ENCODE assay signal across 10 cellular contexts in the genomic region with DNA sequence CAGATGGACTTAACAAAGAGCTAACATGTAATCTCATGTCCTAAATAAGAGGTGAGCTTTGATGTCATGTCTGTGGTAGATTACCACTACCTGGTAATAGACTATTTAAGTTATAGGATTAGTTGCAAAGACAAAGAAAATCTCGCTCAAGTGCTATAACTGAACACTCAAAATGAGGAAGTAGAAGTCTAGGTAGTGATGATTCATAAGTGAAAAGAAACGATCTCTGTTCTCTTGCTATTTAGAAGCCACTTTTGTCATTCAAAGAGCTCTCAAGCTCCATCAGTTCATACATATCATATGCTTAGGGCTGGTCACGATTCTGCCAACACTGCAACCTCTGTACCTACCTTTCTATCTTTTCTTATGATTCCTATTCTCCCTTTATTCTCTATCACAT.
DNase-seq lines count a peak whose midpoint lies in the region; ATAC-seq, FAIRE-seq and TF ChIP-seq lines count a peak whose summit lies in the region.
"Had no signal": no experiment of that assay in that cellular context is flagged by ENCODE, and none has a peak within 500 bp of the region (broad histone marks: within the 10 kb centered on the region; RNA-seq: fewer than 3 reads in every experiment).

No MANE protein-coding gene starts in this region.

- WGBS in GM12878 (ENCODE audit: insufficient coverage, insufficient replicate concordance, low lambda C conversion rate, missing lambda C conversion rate) = 0% methylated on average over 3 of the region's 3 CpGs
- WGBS in transverse colon (ENCODE audit: low coverage in 1 of 2), 2 donors = 39 to 44% methylated on average over 3 of the region's 3 CpGs
- 49 to 57% (median 53%) methylated on average over 3 of the region's 3 CpGs for WGBS in adrenal gland, 4 donors

- POLR2A ChIA-PET in GM12878 (lab: Charles Lee) = interaction anchor here (0.5 to 1.5 kb wide), 9 partner anchors 83 to 290 kb away, joined by 3 to 6 read pairs (median 3); no protein-coding TSS in a partner anchor

- no peaks in the 10 kb centered on the region for H3K79me2 ChIP-seq in GM12878 (ENCODE audit: control insufficient read depth, insufficient read depth, low read length)

- peak; percentile 69 for DNase-seq in GM12878 (ENCODE audit: low read depth, low spot score)
- DNase-seq in transverse colon = no peak
- DNase-seq in adrenal gland = no peak
- no peak for DNase-seq in GF-D8 (lab: John Stamatoyannopoulos, UW)
- DNase-seq in progenitor cell of endocrine pancreas (ENCODE audit: low spot score, unreplicated experiment) = no peak
- DNase-seq: activated CD4-positive, CD25-positive, alpha-beta regulatory T cell; NCI-H1092 had no signal

- H2AFZ ChIP-seq in GM12878 (ENCODE audit: control insufficient read depth, low read depth, low read length) = no peak overlapping the region

- in situ Hi-C loops in GM12878 (cut with MboI) (loop anchor here (10.0 kb wide), 1 partner anchor 174 kb away; a partner anchor contains a TSS), transverse colon (cut with MboI; ENCODE audit: low pct_ligation_motif_present in 1 of 4, low pct_unique_long_range_greater_than_20kb in 1 of 4, low sequenced_read_pairs in 3 of 4) (no loop called here)

- no peak overlapping the region for H3K4me3 Mint-ChIP-seq in progenitor cell of endocrine pancreas (ENCODE audit: low read depth)

- H3K4me1 Mint-ChIP-seq in progenitor cell of endocrine pancreas (ENCODE audit: low read depth) = no peaks in the 10 kb centered on the region

- no TSS peak for BruUV-seq in GM12878 (replicated peaks; lab: Mats Ljungman, UMichigan)

- no peaks in the 10 kb centered on the region for H4K20me1 ChIP-seq in GM12878 (ENCODE audit: control insufficient read depth, insufficient read depth)

- RAD21 ChIA-PET in GM12878 (lab: Charles Lee; ENCODE audit: unreplicated experiment) = interaction anchor here (0.6 to 3.7 kb wide), 21 partner anchors 21 to 1088 kb away, joined by 3 to 21 read pairs (median 4); no protein-coding TSS in a partner anchor

- no peak overlapping the region for H3K27ac ChIP-seq in GM12878 (ENCODE audit: control insufficient read depth, insufficient read depth)
- H3K27ac ChIP-seq in transverse colon = no peak overlapping the region
- no peak overlapping the region for H3K27ac ChIP-seq in adrenal gland

- H3K4me1 ChIP-seq in GM12878 (ENCODE audit: control insufficient read depth, insufficient read depth, low read length) = peaks cover 14% of the 10 kb centered on the region
- H3K4me1 ChIP-seq in transverse colon = no peaks in the 10 kb centered on the region
- no peaks in the 10 kb centered on the region for H3K4me1 ChIP-seq in adrenal gland (replicated peaks in 1 of 2)

- ATAC-seq in GM18907 (IDR thresholded peaks at IDR 0.05; ENCODE audit: unreplicated experiment) (peak; percentile 99), GM21786 (IDR thresholded peaks at IDR 0.05; ENCODE audit: unreplicated experiment) (peak; percentile 99), HG03520 (IDR thresholded peaks at IDR 0.05; ENCODE audit: unreplicated experiment) (peak; percentile 98), GM12878 (peak; percentile 98)

- H3K9me3 ChIP-seq in GM12878 (replicated peaks; ENCODE audit: control insufficient read depth, insufficient read depth, low read length) = no peaks in the 10 kb centered on the region; the same call in 2 of the 3 replicates
- no peaks in the 10 kb centered on the region for H3K9me3 ChIP-seq in transverse colon
- H3K9me3 ChIP-seq in adrenal gland (replicated peaks in 1 of 3) = no peaks in the 10 kb centered on the region

- H3K27ac Mint-ChIP-seq in progenitor cell of endocrine pancreas = no peak overlapping the region

- H3K4me3 ChIP-seq in GM12878 (no peak overlapping the region), transverse colon (no peak overlapping the region), adrenal gland (no peak overlapping the region)

- FAIRE-seq in GM12878 (lab: Jason Lieb, UNC) = peak; percentile 84

- intact Hi-C loops in GM12878 (cut with micrococcal nuclease; ENCODE audit: unreplicated experiment) (loop anchor here (2.0 kb wide), 1 partner anchor 158 kb away; no protein-coding TSS in a partner anchor), transverse colon (cut with DNase I; ENCODE audit: low total_unique reads) (no loop called here), adrenal gland (cut with DNase I) (no loop called here)

- CTCF ChIA-PET in GM12878 (lab: Yijun Ruan, JAX) = interaction anchor here (0.6 to 2.7 kb wide), 18 partner anchors 9 to 712 kb away, joined by 3 to 11 read pairs (median 4); no protein-coding TSS in a partner anchor

- TF ChIP-seq POLR2A in GM12878 (IDR thresholded peaks at IDR 0.05; ENCODE audit: low read depth, low read length) (no peak), transverse colon (IDR thresholded peaks at IDR 0.05) (no peak), adrenal gland (IDR thresholded peaks at IDR 0.05) (no peak)

- TF ChIP-seq CTCF in GM12878 (IDR thresholded peaks at IDR 0.05 in 2 of 3, conservative IDR thresholded peaks at IDR 0.05 in 1 of 3; ENCODE audit: control insufficient read depth in 2 of 3, extremely low read depth in 1 of 3, insufficient read depth in 1 of 3, low read depth in 3 of 3, low read length in 3 of 3) = no peak
- no peak for TF ChIP-seq CTCF in transverse colon (IDR thresholded peaks at IDR 0.05)
- TF ChIP-seq CTCF in adrenal gland (IDR thresholded peaks at IDR 0.05) = no peak
- no peak for TF ChIP-seq CTCF in progenitor cell of endocrine pancreas (IDR thresholded peaks at IDR 0.05; ENCODE audit: unreplicated experiment)

- SMC1A ChIA-PET in GM12878 (lab: Charles Lee; ENCODE audit: uncharacterized antibody, unreplicated experiment) = interaction anchor here (0.7 to 3.7 kb wide), 30 partner anchors 12 to 1270 kb away, joined by 3 to 34 read pairs (median 4); a partner anchor contains a TSS

- H3K27me3 ChIP-seq in GM12878 (replicated peaks in 1 of 2; ENCODE audit: control insufficient read depth in 2 of 2, insufficient read depth in 2 of 2, low read length in 1 of 2) (no peaks in the 10 kb centered on the region), transverse colon (no peaks in the 10 kb centered on the region), adrenal gland (peaks cover 5% of the 10 kb centered on the region)

- TF ChIP-seq RAD21 in GM12878 (IDR thresholded peaks at IDR 0.05; ENCODE audit: insufficient read depth, low read depth, low read length) = no peak

- no peak overlapping the region for H3K9ac ChIP-seq in GM12878 (ENCODE audit: control insufficient read depth, insufficient read depth, low read length)

- H3K36me3 ChIP-seq in GM12878 (ENCODE audit: control insufficient read depth in 2 of 2, insufficient read depth in 2 of 2, low read length in 1 of 2) (no peaks in the 10 kb centered on the region), transverse colon (no peaks in the 10 kb centered on the region), adrenal gland (replicated peaks in 1 of 2) (no peaks in the 10 kb centered on the region)

- H3K36me3 Mint-ChIP-seq in progenitor cell of endocrine pancreas (ENCODE audit: insufficient read depth) = no peaks in the 10 kb centered on the region

- H3K27me3 Mint-ChIP-seq in progenitor cell of endocrine pancreas = peaks cover 12% of the 10 kb centered on the region

- peak overlapping the region; percentile 26 for H3K4me2 ChIP-seq in GM12878 (ENCODE audit: control insufficient read depth, insufficient read depth)

- H3K9me3 Mint-ChIP-seq in progenitor cell of endocrine pancreas (ENCODE audit: low read depth) = peaks cover 5% of the 10 kb centered on the region

- TF ChIP-seq EP300 in GM12878 (IDR thresholded peaks at IDR 0.05; ENCODE audit: borderline replicate concordance in 1 of 2, control insufficient read depth in 1 of 2, low read depth in 2 of 2, low read length in 2 of 2) = peak; percentile 68 to 92; a peak in 3 of 4 replicates
- TF ChIP-seq EP300 in transverse colon (IDR thresholded peaks at IDR 0.05; ENCODE audit: low read depth) = no peak

TF ChIP-seq in GM12878, 131 proteins besides CTCF, POLR2A, EP300 and RAD21 (continues in another document):
- TF ChIP-seq WRNIP1 (IDR thresholded peaks at IDR 0.05; ENCODE audit: borderline replicate concordance, low read depth, low read length) = no peak
- TF ChIP-seq, protein P1, sequence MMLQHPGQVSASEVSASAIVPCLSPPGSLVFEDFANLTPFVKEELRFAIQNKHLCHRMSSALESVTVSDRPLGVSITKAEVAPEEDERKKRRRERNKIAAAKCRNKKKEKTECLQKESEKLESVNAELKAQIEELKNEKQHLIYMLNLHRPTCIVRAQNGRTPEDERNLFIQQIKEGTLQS (IDR thresholded peaks at IDR 0.05; ENCODE audit: borderline replicate concordance, extremely low read depth, low read depth, low read length) = no peak
- peak; percentile 77; the same call in 1 of the 2 replicates for TF ChIP-seq FOXM1 (IDR thresholded peaks at IDR 0.05; ENCODE audit: low read depth, low read length)
- no peak for TF ChIP-seq SIX5 (IDR thresholded peaks at IDR 0.05; ENCODE audit: low read depth, low read length, severe bottlenecking)
- no peak for TF ChIP-seq MXI1 (IDR thresholded peaks at IDR 0.05; ENCODE audit: low read depth, low read length)
- TF ChIP-seq ZNF217 (IDR thresholded peaks at IDR 0.05) = peak; percentile 92
- TF ChIP-seq RBBP5 (conservative IDR thresholded peaks at IDR 0.05) = no peak
- no peak for TF ChIP-seq CHD4 (IDR thresholded peaks at IDR 0.05)
- peak; percentile 71; the same call in 1 of the 2 replicates for TF ChIP-seq BMI1 (IDR thresholded peaks at IDR 0.05; ENCODE audit: borderline replicate concordance)
- TF ChIP-seq, protein P2, sequence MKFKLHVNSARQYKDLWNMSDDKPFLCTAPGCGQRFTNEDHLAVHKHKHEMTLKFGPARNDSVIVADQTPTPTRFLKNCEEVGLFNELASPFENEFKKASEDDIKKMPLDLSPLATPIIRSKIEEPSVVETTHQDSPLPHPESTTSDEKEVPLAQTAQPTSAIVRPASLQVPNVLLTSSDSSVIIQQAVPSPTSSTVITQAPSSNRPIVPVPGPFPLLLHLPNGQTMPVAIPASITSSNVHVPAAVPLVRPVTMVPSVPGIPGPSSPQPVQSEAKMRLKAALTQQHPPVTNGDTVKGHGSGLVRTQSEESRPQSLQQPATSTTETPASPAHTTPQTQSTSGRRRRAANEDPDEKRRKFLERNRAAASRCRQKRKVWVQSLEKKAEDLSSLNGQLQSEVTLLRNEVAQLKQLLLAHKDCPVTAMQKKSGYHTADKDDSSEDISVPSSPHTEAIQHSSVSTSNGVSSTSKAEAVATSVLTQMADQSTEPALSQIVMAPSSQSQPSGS (IDR thresholded peaks at IDR 0.05; ENCODE audit: low read length) = peak; percentile 66; the same call in 1 of the 2 replicates
- TF ChIP-seq DPF2 (IDR thresholded peaks at IDR 0.05) = peak; percentile 85
- no peak for TF ChIP-seq TBL1XR1 (IDR thresholded peaks at IDR 0.05; ENCODE audit: low read depth, low read length)
- no peak for TF ChIP-seq NR2C1 (IDR thresholded peaks at IDR 0.05)
